ENCODE assay signal across 1 cellular context in the genomic region with DNA sequence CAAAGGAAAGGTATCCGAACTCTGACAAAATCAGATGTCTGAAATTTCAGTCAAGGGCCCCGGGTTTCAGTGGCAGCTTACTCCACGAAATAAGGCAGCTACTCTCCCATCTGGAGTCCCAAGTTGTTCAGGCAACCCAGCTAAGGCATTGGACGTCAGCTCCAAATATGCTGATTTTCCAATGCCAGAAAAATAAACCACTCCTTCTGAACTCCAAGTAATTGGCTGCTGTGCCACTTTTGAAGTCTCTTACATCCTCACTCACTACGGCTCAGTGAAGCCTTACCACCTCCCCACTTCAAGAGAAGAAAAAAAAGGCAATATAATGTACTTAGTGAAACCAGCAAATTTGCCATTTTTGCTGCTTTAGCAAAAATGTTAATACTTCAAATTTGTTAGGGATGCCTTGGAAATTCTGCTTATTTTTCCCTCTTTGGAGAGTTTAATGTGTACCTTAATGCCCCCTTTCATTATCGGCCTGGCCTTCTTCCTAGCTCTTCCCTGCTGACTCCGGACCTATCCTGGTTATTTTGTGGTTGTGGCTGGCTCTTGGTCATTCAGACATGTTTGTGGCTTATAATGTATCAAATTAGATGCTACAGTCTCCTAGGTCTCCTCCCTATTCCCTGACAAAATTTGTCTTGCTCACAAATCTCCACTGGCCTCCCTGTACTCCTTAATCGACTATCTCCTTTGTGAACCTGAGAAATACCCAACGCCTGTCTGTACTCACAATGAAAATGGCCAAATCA.
TF ChIP-seq lines count a peak whose summit lies in the region.

No MANE protein-coding gene starts in this region.

TF ChIP-seq in WTC11, 78 proteins besides CTCF, POLR2A, EP300 and RAD21 (continued from another document):
- TF ChIP-seq FOXK1 (CRISPR knock-in tag; IDR thresholded peaks at IDR 0.05) = no peak
